Comparison of ENCODE assay signal across 17 cellular contexts in the genomic region with DNA sequence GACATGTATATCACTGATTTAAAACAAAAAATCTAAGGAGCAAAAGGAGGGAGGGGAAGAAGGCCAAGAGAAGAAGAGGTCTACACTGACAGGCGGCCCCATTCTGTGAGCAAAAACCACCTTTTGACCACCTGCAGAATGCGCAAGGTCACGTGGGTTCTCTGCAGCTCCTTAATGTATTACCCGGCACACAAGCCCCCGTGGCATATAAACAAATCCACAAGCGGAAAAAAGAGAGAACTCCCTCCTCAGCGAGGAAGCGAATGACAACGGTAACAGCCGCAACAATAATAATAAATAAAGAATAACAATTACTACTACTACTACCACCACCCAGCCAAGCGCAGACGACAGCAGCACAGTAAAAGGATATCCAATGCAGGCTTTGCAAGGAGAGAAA. TPM values are rescaled to one million over a fixed set of nuclear protein-coding genes. Genes with fewer than 3 reads are reported as not detected.
DNase-seq lines count a peak whose midpoint lies in the region; ATAC-seq, FAIRE-seq and TF ChIP-seq lines count a peak whose summit lies in the region.
"Had no signal": no experiment of that assay in that cellular context is flagged by ENCODE, and none has a peak within 500 bp of the region (broad histone marks: within the 10 kb centered on the region; RNA-seq: fewer than 3 reads in every experiment).

No MANE protein-coding gene starts in this region.

- CTCF ChIA-PET in GM12878 (lab: Yijun Ruan, JAX) = interaction anchor here (1.3 kb wide), 1 partner anchor 37 kb away, joined by 3 read pairs; no protein-coding TSS in a partner anchor

- DNase-seq in NCI-H1417 (lab: John Stamatoyannopoulos, UW) (peak; percentile 40 to 68 (median 61)), NCI-H1417 treated with DMSO at 0.1 percent for 48 hours (lab: John Stamatoyannopoulos, UW) (no peak), GM12878 (ENCODE audit: low read depth, low spot score) (no peak)
- no peak for DNase-seq in naive thymus-derived CD8-positive, alpha-beta T cell
- no peak for DNase-seq in stimulated activated naive CD8-positive, alpha-beta T cell treated with anti-CD3 and anti-CD28 coated beads, Interleukin-15, Interleukin-2, amounts not matched to agents 100 U/mL and 50 U/mL, for 24 hours
- DNase-seq: activated CD4-positive, alpha-beta memory T cell treated with anti-CD3 and anti-CD28 coated beads, Interleukin-2, amount 10 ng/mL, durations not matched to agents 7 days and 5 days; activated naive CD4-positive, alpha-beta T cell treated with anti-CD3 and anti-CD28 coated beads, Interleukin-2, amount 50 U/mL, for 16 hours; erythroblast; hippocampal formation; lower lobe of right lung; NCI-H1930; tibial artery had no signal

- no TSS peak for BruUV-seq in GM12878 (replicated peaks; lab: Mats Ljungman, UMichigan)

- RAD21 ChIA-PET in GM12878 (lab: Charles Lee; ENCODE audit: unreplicated experiment) = no interaction called here

- H3K27ac Mint-ChIP-seq in naive thymus-derived CD8-positive, alpha-beta T cell = no peak overlapping the region
- H3K27ac Mint-ChIP-seq: activated CD4-positive, alpha-beta memory T cell treated with anti-CD3 and anti-CD28 coated beads, Interleukin-2, amount 10 ng/mL, durations not matched to agents 7 days and 5 days had no signal

- peak overlapping the region in 8 of 10 donors; percentile 1 to 42 (median 26) for H3K4me3 Mint-ChIP-seq in naive thymus-derived CD8-positive, alpha-beta T cell
- H3K4me3 Mint-ChIP-seq: activated CD4-positive, alpha-beta memory T cell treated with anti-CD3 and anti-CD28 coated beads, Interleukin-2, amount 10 ng/mL, durations not matched to agents 7 days and 5 days had no signal

- ATAC-seq in GM12878 = no peak
- no peak for ATAC-seq in naive thymus-derived CD8-positive, alpha-beta T cell
- ATAC-seq in stimulated activated naive CD8-positive, alpha-beta T cell treated with anti-CD3 and anti-CD28 coated beads, Interleukin-15, Interleukin-2, amounts not matched to agents 100 U/mL and 50 U/mL, for 24 hours = no peak
- no peak for ATAC-seq in HG03025 (IDR thresholded peaks at IDR 0.05; ENCODE audit: low FRiP score, unreplicated experiment)
- ATAC-seq in GM18907 (IDR thresholded peaks at IDR 0.05; ENCODE audit: unreplicated experiment) = no peak
- ATAC-seq: lower lobe of right lung had no signal

- no peak overlapping the region for H3K9ac ChIP-seq in HUES6 (ENCODE audit: low read length)
- H3K9ac ChIP-seq in GM12878 (ENCODE audit: control insufficient read depth, insufficient read depth, low read length) = no peak overlapping the region

- H3K79me2 ChIP-seq in GM12878 (ENCODE audit: control insufficient read depth, insufficient read depth, low read length) = no peaks in the 10 kb centered on the region

- in situ Hi-C loops in GM12878 (cut with MboI) = no loop called here

- TF ChIP-seq POLR2A in GM12878 (IDR thresholded peaks at IDR 0.05; ENCODE audit: low read depth, low read length) = no peak

- SMC1A ChIA-PET in GM12878 (lab: Charles Lee; ENCODE audit: uncharacterized antibody, unreplicated experiment) = no interaction called here

- peaks cover 0 to 16% (median 1%) of the 10 kb centered on the region in 3 donors for H3K36me3 Mint-ChIP-seq in naive thymus-derived CD8-positive, alpha-beta T cell

- peak overlapping the region; percentile 88 for H3K4me3 ChIP-seq in HUES6 (ENCODE audit: low read depth, low read length)
- H3K4me3 ChIP-seq in GM12878 = no peak overlapping the region
- H3K4me3 ChIP-seq: lower lobe of right lung, tibial artery had no signal

- 0 out of 2 replicates have a peak, but pooled peaks cover 3% of the 10 kb centered on the region for H3K4me1 ChIP-seq in HUES6 (ENCODE audit: control insufficient read depth, insufficient read depth, low read length)
- no peaks in the 10 kb centered on the region; the same call in 1 of the 2 replicates for H3K4me1 ChIP-seq in GM12878 (ENCODE audit: control insufficient read depth, insufficient read depth, low read length)

- no peak overlapping the region for H2AFZ ChIP-seq in GM12878 (ENCODE audit: control insufficient read depth, low read depth, low read length)

- H3K27me3 Mint-ChIP-seq in naive thymus-derived CD8-positive, alpha-beta T cell = peaks cover 30 to 80% (median 52%) of the 10 kb centered on the region in 5 donors

- POLR2A ChIA-PET in GM12878 (lab: Charles Lee) = no interaction called here
- POLR2A ChIA-PET in naive thymus-derived CD8-positive, alpha-beta T cell (lab: Charles Lee) = no interaction called here

- TF ChIP-seq EP300 in GM12878 (IDR thresholded peaks at IDR 0.05; ENCODE audit: borderline replicate concordance in 1 of 2, control insufficient read depth in 1 of 2, low read depth in 2 of 2, low read length in 2 of 2) = no peak

- peaks cover 9% of the 10 kb centered on the region; the same call in 1 of the 2 replicates for H3K9me3 ChIP-seq in HUES6 (ENCODE audit: control insufficient read depth, insufficient read depth, low read depth, low read length)
- peaks cover 2% of the 10 kb centered on the region; the same call in 2 of the 3 replicates for H3K9me3 ChIP-seq in GM12878 (replicated peaks; ENCODE audit: control insufficient read depth, insufficient read depth, low read length)
- H3K9me3 ChIP-seq: lower lobe of right lung had no signal

- no peaks in the 10 kb centered on the region for H4K20me1 ChIP-seq in GM12878 (ENCODE audit: control insufficient read depth, insufficient read depth)

- 47% methylated on average over 12 of the region's 12 CpGs for WGBS in GM12878 (ENCODE audit: insufficient coverage, insufficient replicate concordance, low lambda C conversion rate, missing lambda C conversion rate)

- TF ChIP-seq RAD21 in GM12878 (IDR thresholded peaks at IDR 0.05; ENCODE audit: insufficient read depth, low read depth, low read length) = no peak

- no peak for TF ChIP-seq CTCF in GM12878 (IDR thresholded peaks at IDR 0.05 in 2 of 3, conservative IDR thresholded peaks at IDR 0.05 in 1 of 3; ENCODE audit: control insufficient read depth in 2 of 3, extremely low read depth in 1 of 3, insufficient read depth in 1 of 3, low read depth in 3 of 3, low read length in 3 of 3)

- no peaks in the 10 kb centered on the region for H3K36me3 ChIP-seq in HUES6 (ENCODE audit: control insufficient read depth, insufficient read depth, low read length)
- H3K36me3 ChIP-seq in GM12878 (ENCODE audit: control insufficient read depth in 2 of 2, insufficient read depth in 2 of 2, low read length in 1 of 2) = no peaks in the 10 kb centered on the region
- H3K36me3 ChIP-seq: lower lobe of right lung, tibial artery had no signal

- no peak for FAIRE-seq in GM12878 (lab: Jason Lieb, UNC)
- FAIRE-seq: A204.1 had no signal

- peaks cover 50% of the 10 kb centered on the region for H3K27me3 ChIP-seq in HUES6 (ENCODE audit: control insufficient read depth, insufficient read depth, low read length)
- peaks cover 0 to 6% of the 10 kb centered on the region in 2 experiments; a peak in 2 of 4 replicates for H3K27me3 ChIP-seq in GM12878 (replicated peaks in 1 of 2; ENCODE audit: control insufficient read depth in 2 of 2, insufficient read depth in 2 of 2, low read length in 1 of 2)

- H3K4me1 Mint-ChIP-seq in naive thymus-derived CD8-positive, alpha-beta T cell = peaks cover 3 to 13% (median 8%) of the 10 kb centered on the region in 4 donors

- H3K4me2 ChIP-seq in GM12878 (ENCODE audit: control insufficient read depth, insufficient read depth) = no peak overlapping the region

- H3K27ac ChIP-seq in HUES6 (ENCODE audit: low read depth, low read length) (no peak overlapping the region), GM12878 (ENCODE audit: control insufficient read depth, insufficient read depth) (no peak overlapping the region)
- H3K27ac ChIP-seq: lower lobe of right lung, tibial artery had no signal

- peaks cover 0 to 21% (median 11%) of the 10 kb centered on the region in 9 donors for H3K9me3 Mint-ChIP-seq in naive thymus-derived CD8-positive, alpha-beta T cell

- intact Hi-C loops in GM12878 (cut with micrococcal nuclease; ENCODE audit: unreplicated experiment) = no loop called here

RNA-seq across cellular contexts. Expression of gene KSR2, which starts 1.3 kb away (rescaled TPM):
- 3.1 and 3.9 TPM in 2 replicates for total RNA-seq in GM12878 (2013; cell fraction: nucleolus; rRNA removed)
- total RNA-seq in GM12878 (2014; rRNA removed) (under 0.01 TPM in 2 replicates), GM12878 (2014; rRNA removed; fragmentation: Illumina TruSeq; extraction: Trizol) (under 0.01 TPM in 1 of 2 replicates, not detected in the other), GM12878 (2021) (0.05 and 0.10 TPM in 2 replicates)
- 0.03 TPM for polyA plus RNA-seq in GM12878 (2011; ENCODE audit: low read depth)
- polyA plus RNA-seq in GM12878 (2011; rRNA removed) (1.5 TPM in 2 replicates), GM12878 (2014; fragmentation: Illumina TruSeq; extraction: Trizol) (0.04 and 0.05 TPM in 2 replicates), GM12878 (2014; fragmentation: Nextera tagmentation; extraction: Ambion mirVana) (not detected), GM12878 (2014; rRNA removed) (0.01 TPM in 2 replicates), GM12878 (2016; fragmentation: Nextera tagmentation; extraction: Ambion mirVana) (under 1 TPM in 1 of 2 experiments, not detected in 1; 0.01 TPM)
- 0.87 and 1.8 TPM in 2 replicates for polyA plus RNA-seq in GM12878 (2011; cell fraction: cytosol; rRNA removed)
- polyA plus RNA-seq in GM12878 (2011; cell fraction: nucleus; rRNA removed) = 6.2 and 7.3 TPM in 2 replicates
- polyA plus RNA-seq in GM12878 (2012) = 0.03 TPM in 2 replicates
- 5.3 and 8.4 TPM in 2 replicates for polyA minus RNA-seq in GM12878 (2011; rRNA and poly(A)+ RNA removed)
- polyA minus RNA-seq in GM12878 (2011; cell fraction: cytosol; rRNA and poly(A)+ RNA removed) = 2.6 and 3.6 TPM in 2 replicates
- polyA minus RNA-seq in GM12878 (2011; cell fraction: nucleus; rRNA and poly(A)+ RNA removed) = 5.9 and 7.3 TPM in 2 replicates
- total RNA-seq in naive thymus-derived CD8-positive, alpha-beta T cell = not detected
- not detected for polyA plus RNA-seq in naive thymus-derived CD8-positive, alpha-beta T cell
- total RNA-seq: activated CD4-positive, alpha-beta memory T cell treated with anti-CD3 and anti-CD28 coated beads, Interleukin-2, amount 10 ng/mL, durations not matched to agents 7 days and 5 days; osteocyte had no signal

RNA-seq across cellular contexts. Expression of gene RFC5, which starts 49.0 kb away (rescaled TPM):
- 40.9 and 42.7 TPM in 2 replicates for total RNA-seq in GM12878 (2013; cell fraction: nucleolus; rRNA removed)
- 51.1 and 55.0 TPM in 2 replicates for total RNA-seq in GM12878 (2014; rRNA removed)
- total RNA-seq in GM12878 (2014; rRNA removed; fragmentation: Illumina TruSeq; extraction: Trizol) = 49.8 and 53.0 TPM in 2 replicates
- 29.3 and 30.9 TPM in 2 replicates for total RNA-seq in GM12878 (2021)
- polyA plus RNA-seq in GM12878 (2011; ENCODE audit: low read depth) = 20.2 TPM
- polyA plus RNA-seq in GM12878 (2011; rRNA removed) = 69.0 and 83.9 TPM in 2 replicates
- polyA plus RNA-seq in GM12878 (2011; cell fraction: cytosol; rRNA removed) = 67.2 and 69.2 TPM in 2 replicates
- 99.3 and 113 TPM in 2 replicates for polyA plus RNA-seq in GM12878 (2011; cell fraction: nucleus; rRNA removed)
- polyA plus RNA-seq in GM12878 (2012) = 22.2 and 26.8 TPM in 2 replicates
- polyA plus RNA-seq in GM12878 (2014; fragmentation: Illumina TruSeq; extraction: Trizol) = 50.9 and 52.9 TPM in 2 replicates
- 10 to 100 TPM; 47.3 to 73.3 TPM for polyA plus RNA-seq in GM12878 (2014; fragmentation: Nextera tagmentation; extraction: Ambion mirVana)
- 51.3 and 54.1 TPM in 2 replicates for polyA plus RNA-seq in GM12878 (2014; rRNA removed)
- 10 to 100 TPM; 66.3 to 70.0 TPM for polyA plus RNA-seq in GM12878 (2016; fragmentation: Nextera tagmentation; extraction: Ambion mirVana)
- polyA minus RNA-seq in GM12878 (2011; rRNA and poly(A)+ RNA removed) = 66.0 and 71.2 TPM in 2 replicates
- polyA minus RNA-seq in GM12878 (2011; cell fraction: cytosol; rRNA and poly(A)+ RNA removed) = 22.3 and 32.1 TPM in 2 replicates
- 24.7 and 36.0 TPM in 2 replicates for polyA minus RNA-seq in GM12878 (2011; cell fraction: nucleus; rRNA and poly(A)+ RNA removed)
- 10 to 100 TPM; 16.7 to 18.4 TPM for total RNA-seq in naive thymus-derived CD8-positive, alpha-beta T cell
- 10 to 100 TPM; 12.3 to 16.1 (median 12.5) TPM for polyA plus RNA-seq in naive thymus-derived CD8-positive, alpha-beta T cell

Comparison
In these comparisons a context has a peak if more than half of its experiments do, and no peak if none do; other contexts are left out.
1. DNase-seq: peak in NCI-H1417 (3 of 3); none in NCI-H1417 treated with DMSO at 0.1 percent for 48 hours (single experiment), GM12878 (single experiment), naive thymus-derived CD8-positive, alpha-beta T cell (0 of 10) and stimulated activated naive CD8-positive, alpha-beta T cell treated with anti-CD3 and anti-CD28 coated beads, Interleukin-15, Interleukin-2, amounts not matched to agents 100 U/mL and 50 U/mL, for 24 hours (single experiment).